ENCODE assay signal across 8 cellular contexts in genomic region chr4:95547708-95548471, GRCh38. TPM values are rescaled to one million over a fixed set of nuclear protein-coding genes. Genes with fewer than 3 reads are reported as not detected.
A peak's percentile ranks its signal among the peaks of the same experiment; 100 is the strongest.
DNase-seq lines count a peak whose midpoint lies in the region; ATAC-seq, FAIRE-seq and TF ChIP-seq lines count a peak whose summit lies in the region.

No MANE protein-coding gene starts in this region.

- intact Hi-C loops in colonic mucosa (cut with DNase I) (no loop called here), HepG2 (cut with micrococcal nuclease; ENCODE audit: unreplicated experiment) (no loop called here), stomach (cut with DNase I; ENCODE audit: low total_unique reads) (no loop called here)

- in situ Hi-C loops in HepG2 (cut with HindIII; ENCODE audit: extremely low pct_ligation_motif_present, low pct_unique_long_range_greater_than_20kb) = no loop called here

- 0 out of 3 replicates have a peak, but pooled peaks have one; percentile 29 for ATAC-seq in HepG2

- TF ChIP-seq CTCF in colonic mucosa (IDR thresholded peaks at IDR 0.05) = no peak
- TF ChIP-seq CTCF in HepG2 (CRISPR knock-in tag; IDR thresholded peaks at IDR 0.05) = no peak
- no peak for TF ChIP-seq CTCF in stomach (IDR thresholded peaks at IDR 0.05)

- H3K4me3 ChIP-seq in colonic mucosa (peak overlapping the region; percentile 48), HepG2 (replicated peaks in 1 of 3; ENCODE audit: insufficient read depth in 1 of 3, low read depth in 2 of 3, low read length in 3 of 3) (no peak overlapping the region), stomach (peak overlapping the region; percentile 51 to 78 (median 66))

- H2AFZ ChIP-seq in HepG2 (ENCODE audit: low read length) = no peak overlapping the region

- H3K27ac ChIP-seq in colonic mucosa = peak overlapping the region; percentile 75
- no peak overlapping the region for H3K27ac ChIP-seq in HepG2 (ENCODE audit: extremely low read length, insufficient read depth, low read length)
- peak overlapping the region in 4 of 5 donors; percentile 71 to 87 (median 83) for H3K27ac ChIP-seq in stomach

- TF ChIP-seq EP300 in HepG2 (IDR thresholded peaks at IDR 0.05; ENCODE audit: low read depth in 2 of 2, low read length in 2 of 2) = no peak
- no peak for TF ChIP-seq EP300 in HepG2 (CRISPR knock-in tag; IDR thresholded peaks at IDR 0.05; ENCODE audit: borderline replicate concordance)
- no peak for TF ChIP-seq EP300 in stomach (IDR thresholded peaks at IDR 0.05)

- H4K20me1 ChIP-seq in HepG2 (ENCODE audit: insufficient read depth, low read length) = no peaks in the 10 kb centered on the region

- no peak overlapping the region for H3K4me2 ChIP-seq in HepG2 (ENCODE audit: low read depth, low read length)

- H3K4me1 ChIP-seq in colonic mucosa (no peaks in the 10 kb centered on the region), HepG2 (ENCODE audit: insufficient read depth, low read length) (no peaks in the 10 kb centered on the region), stomach (peaks cover 10 to 41% (median 28%) of the 10 kb centered on the region in 4 donors)

- 38% methylated on average over 25 of the region's 41 CpGs for WGBS in HepG2 (ENCODE audit: low lambda C conversion rate)
- WGBS in stomach, 5 donors = 2 to 4% (median 2%) methylated on average over 29 to 41 of the region's 41 CpGs

- CTCF ChIA-PET in HepG2 (lab: Yijun Ruan, JAX; ENCODE audit: low intra/inter-chr PET ratio, low total read pairs) = no interaction called here

- no peaks in the 10 kb centered on the region for H3K79me2 ChIP-seq in HepG2 (ENCODE audit: insufficient read depth, low read length)

- H3K9me3 ChIP-seq in colonic mucosa (no peaks in the 10 kb centered on the region), HepG2 (ENCODE audit: low read length) (no peaks in the 10 kb centered on the region), stomach (no peaks in the 10 kb centered on the region)

- POLR2A ChIA-PET in HepG2 (lab: Yijun Ruan, JAX) = no interaction called here

- H3K36me3 ChIP-seq in colonic mucosa = no peaks in the 10 kb centered on the region
- H3K36me3 ChIP-seq in HepG2 (replicated peaks in 1 of 2; ENCODE audit: control insufficient read depth in 1 of 2, insufficient read depth in 2 of 2, low read length in 2 of 2) = no peaks in the 10 kb centered on the region
- H3K36me3 ChIP-seq in stomach = no peaks in the 10 kb centered on the region

- TF ChIP-seq RAD21 in HepG2 (CRISPR knock-in tag; IDR thresholded peaks at IDR 0.05) = no peak

- no peak for FAIRE-seq in HepG2 (lab: Jason Lieb, UNC)

- no peak for TF ChIP-seq POLR2A in HepG2 (IDR thresholded peaks at IDR 0.05; ENCODE audit: insufficient read depth in 1 of 2, low read depth in 2 of 2, low read length in 2 of 2)
- TF ChIP-seq POLR2A in stomach (IDR thresholded peaks at IDR 0.05) = no peak

- H3K9ac ChIP-seq in colonic mucosa (ENCODE audit: low read depth in 2 of 2, low read length in 2 of 2) (peak overlapping the region; percentile 14 to 28), HepG2 (ENCODE audit: insufficient read depth, low read depth, low read length) (no peak overlapping the region)

- peaks cover 29% of the 10 kb centered on the region for H3K27me3 ChIP-seq in colonic mucosa
- H3K27me3 ChIP-seq in HepG2 (ENCODE audit: control insufficient read depth in 1 of 2, insufficient read depth in 2 of 2, low read length in 2 of 2) = peaks cover 0 to 16% of the 10 kb centered on the region in 2 experiments; a peak in 2 of 5 replicates
- peaks cover 0 to 55% (median 33%) of the 10 kb centered on the region in 3 donors for H3K27me3 ChIP-seq in stomach

- DNase-seq in NCI-H748 (lab: John Stamatoyannopoulos, UW; ENCODE audit: unreplicated experiment) = peak; percentile 50
- no peak for DNase-seq in NCI-H748 treated with DMSO at 0.1 percent for 48 hours (lab: John Stamatoyannopoulos, UW)
- DNase-seq in colonic mucosa = peak; percentile 23
- no peak for DNase-seq in HepG2 (ENCODE audit: low spot score)
- no peak for DNase-seq in stomach
- DNase-seq in dedifferentiated amniotic fluid mesenchymal stem cell (ENCODE audit: extremely low spot score) = no peak
- no peak for DNase-seq in SW 1271 (lab: John Stamatoyannopoulos, UW)
- DNase-seq in NCI-H128 (lab: John Stamatoyannopoulos, UW; ENCODE audit: unreplicated experiment) = no peak

- BruUV-seq in HepG2 (replicated peaks; lab: Mats Ljungman, UMichigan) = no TSS peak

TF ChIP-seq in HepG2, 621 proteins besides CTCF, POLR2A, EP300 and RAD21:
- TF ChIP-seq SNRNP70 (IDR thresholded peaks at IDR 0.05; ENCODE audit: low read depth, low read length) (no peak), KDM3A (CRISPR knock-in tag; IDR thresholded peaks at IDR 0.05; ENCODE audit: low read depth) (no peak), SOX6 (IDR thresholded peaks at IDR 0.05) (no peak), SOX6 (CRISPR knock-in tag; IDR thresholded peaks at IDR 0.05) (no peak), SOX5 (CRISPR knock-in tag; IDR thresholded peaks at IDR 0.05; ENCODE audit: borderline replicate concordance) (no peak)

RNA-seq across cellular contexts. Expression of gene UNC5C, which starts 0.9 kb away (rescaled TPM):
- total RNA-seq in colonic mucosa (1 to 10 TPM; 3.9 to 4.2 TPM), HepG2 (2016; rRNA removed; fragmentation: Illumina TruSeq; extraction: Trizol) (not detected in 2 replicates), stomach (10 to 100 TPM in 1 of 5 donors, 1 to 10 TPM in 3, under 1 TPM in 1; 0.58 to 14.3 (median 5.4) TPM)
- total RNA-seq in HepG2 (2016; cell fraction: cytosol; rRNA removed; fragmentation: Illumina TruSeq; extraction: Trizol; ENCODE audit: low read depth) = not detected in 2 replicates
- total RNA-seq in HepG2 (2016; cell fraction: insoluble cytoplasmic fraction; rRNA removed; fragmentation: Illumina TruSeq; extraction: Trizol) = not detected in 2 replicates
- not detected in 2 replicates for total RNA-seq in HepG2 (2016; cell fraction: membrane; rRNA removed; fragmentation: Illumina TruSeq; extraction: Trizol)
- not detected in 2 replicates for total RNA-seq in HepG2 (2016; cell fraction: nucleus; rRNA removed; fragmentation: Illumina TruSeq; extraction: Trizol)
- polyA plus RNA-seq in HepG2 (2011; rRNA removed) (not detected in 2 replicates), stomach (under 1 TPM; 0.13 to 0.76 (median 0.62) TPM)
- not detected in 2 replicates for polyA plus RNA-seq in HepG2 (2011; cell fraction: cytosol; rRNA removed)
- polyA plus RNA-seq in HepG2 (2011; cell fraction: nucleus; rRNA removed) = not detected in 2 replicates
- not detected in 2 replicates for polyA plus RNA-seq in HepG2 (2012)
- polyA plus RNA-seq in HepG2 (2016; cell fraction: cytosol; fragmentation: Illumina TruSeq; extraction: Trizol; ENCODE audit: low read depth) = not detected in 2 replicates
- polyA plus RNA-seq in HepG2 (2016; cell fraction: insoluble cytoplasmic fraction; fragmentation: Illumina TruSeq; extraction: Trizol; ENCODE audit: low read depth) = not detected in 2 replicates
- not detected in 2 replicates for polyA plus RNA-seq in HepG2 (2016; cell fraction: membrane; fragmentation: Illumina TruSeq; extraction: Trizol; ENCODE audit: low read depth)
- polyA plus RNA-seq in HepG2 (2016; cell fraction: nucleus; fragmentation: Illumina TruSeq; extraction: Trizol; ENCODE audit: insufficient read depth, low read depth) = not detected in 2 replicates
- polyA minus RNA-seq in HepG2 (2011; rRNA and poly(A)+ RNA removed; ENCODE audit: low replicate concordance) = not detected in 2 replicates
- not detected in 2 replicates for polyA minus RNA-seq in HepG2 (2011; cell fraction: cytosol; rRNA and poly(A)+ RNA removed)
- not detected in 2 replicates for polyA minus RNA-seq in HepG2 (2011; cell fraction: nucleus; rRNA and poly(A)+ RNA removed)

Comparison
In these comparisons a context has a peak if more than half of its experiments do, and no peak if none do; other contexts are left out.
1. DNase-seq: peak in NCI-H748 (single experiment) and colonic mucosa (single experiment); none in NCI-H748 treated with DMSO at 0.1 percent for 48 hours (single experiment), HepG2 (single experiment), stomach (single experiment), dedifferentiated amniotic fluid mesenchymal stem cell (single experiment), SW 1271 (0 of 2) and NCI-H128 (single experiment).
2. H3K4me3 ChIP-seq: peak in colonic mucosa (single experiment) and stomach (4 of 4); none in HepG2 (0 of 3).